Comparison of ENCODE assay signal across 1 cellular context in genomic region chr4:70651864-70652506, GRCh38.
TF ChIP-seq lines count a peak whose summit lies in the region.

No MANE protein-coding gene starts in this region.

TF ChIP-seq in endothelial cell of umbilical vein, 7 proteins besides CTCF, POLR2A, EP300 and RAD21:
- TF ChIP-seq GATA2 (IDR thresholded peaks at IDR 0.05; ENCODE audit: insufficient read depth, insufficient read length, low read depth, low read length) (no peak), MYC (IDR thresholded peaks at IDR 0.05; ENCODE audit: low read depth, low read length) (no peak), MAX (IDR thresholded peaks at IDR 0.05; ENCODE audit: insufficient read depth, insufficient read length) (no peak), JUN (IDR thresholded peaks at IDR 0.05; ENCODE audit: borderline replicate concordance, insufficient read depth, insufficient read length, low read depth) (no peak), EZH2 (IDR thresholded peaks at IDR 0.05; ENCODE audit: borderline replicate concordance, low read depth, low read length, severe bottlenecking) (no peak), FOS (IDR thresholded peaks at IDR 0.05; ENCODE audit: borderline replicate concordance, insufficient read depth, low read length) (no peak), POLR2AphosphoS5 (IDR thresholded peaks at IDR 0.05; ENCODE audit: insufficient read depth, low read depth, low read length) (no peak)
